In the genomic region with DNA sequence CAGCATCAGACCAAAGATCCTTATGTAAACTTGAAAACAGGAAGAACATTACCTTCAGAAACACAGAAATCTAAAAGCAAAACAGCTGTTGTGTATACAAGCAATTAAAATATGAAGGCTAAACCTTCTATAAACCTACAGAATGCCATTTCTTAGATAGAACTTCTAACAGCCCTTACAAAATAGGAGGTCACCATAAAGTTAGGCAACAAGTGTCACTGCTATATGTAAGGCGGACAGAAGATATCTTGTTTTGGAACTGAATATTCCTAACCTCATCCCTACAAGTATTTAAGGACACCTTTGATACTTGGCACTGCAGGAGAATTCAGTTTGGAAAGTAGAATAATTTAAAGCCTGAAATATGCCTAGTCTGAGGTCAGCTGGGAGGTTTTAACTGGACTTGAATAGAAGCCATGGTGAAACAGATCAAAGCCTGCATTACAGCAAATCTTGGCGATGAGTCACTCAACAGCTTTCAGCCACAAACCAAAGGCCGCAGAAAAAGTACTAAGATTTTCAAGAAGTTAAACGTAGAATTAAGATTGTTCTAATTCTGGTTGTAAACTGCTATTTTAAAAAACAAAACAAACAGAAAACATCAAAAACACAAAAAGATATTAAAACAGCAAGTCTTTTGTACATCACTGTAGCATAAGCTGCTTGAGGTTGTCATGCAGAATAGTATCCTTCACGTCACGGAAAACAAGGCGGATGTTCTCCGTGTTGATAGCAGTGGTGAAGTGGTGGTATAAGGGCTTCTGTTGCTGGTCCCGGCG, we compare ENCODE assay signal across 9 cellular contexts. TPM values are rescaled to one million over a fixed set of nuclear protein-coding genes. Genes with fewer than 3 reads are reported as not detected.
DNase-seq lines count a peak whose midpoint lies in the region; ATAC-seq, FAIRE-seq and TF ChIP-seq lines count a peak whose summit lies in the region.
"Had no signal": no experiment of that assay in that cellular context is flagged by ENCODE, and none has a peak within 500 bp of the region (broad histone marks: within the 10 kb centered on the region; RNA-seq: fewer than 3 reads in every experiment).

No MANE protein-coding gene starts in this region.

- no TSS peak for BruUV-seq in PC-3 (replicated peaks; lab: Mats Ljungman, UMichigan)

- DNase-seq in SIG-M5 treated with dmso at 0.1 percent for 504 hours (lab: John Stamatoyannopoulos, UW; ENCODE audit: unreplicated experiment): peak; percentile 63
- no peak for DNase-seq in SIG-M5 (lab: John Stamatoyannopoulos, UW)
- DNase-seq in PC-3: peak; percentile 85
- peak; percentile 32 for DNase-seq in epidermal melanocyte (ENCODE audit: insufficient read length, low spot score)
- no peak for DNase-seq in smooth muscle cell (lab: John Stamatoyannopoulos, UW; ENCODE audit: unreplicated experiment)
- DNase-seq in Right ventricle myocardium superior: no peak
- no peak for DNase-seq in D721Med (ENCODE audit: insufficient read length, low spot score)

- H3K36me3 ChIP-seq in PC-3 (ENCODE audit: low read depth, low read length) (peaks cover 25% of the 10 kb centered on the region; the same call in 1 of the 2 replicates), smooth muscle cell (ENCODE audit: low read depth) (no peaks in the 10 kb centered on the region)

- intact Hi-C loops in PC-3 (cut with micrococcal nuclease) (no loop called here), Right ventricle myocardium superior (cut with DNase I) (no loop called here)

- peak; percentile 81 for ATAC-seq in PC-3
- no peak for ATAC-seq in Right ventricle myocardium superior (ENCODE audit: poor library complexity)
- ATAC-seq in HG03139 (IDR thresholded peaks at IDR 0.05; ENCODE audit: unreplicated experiment): no peak

- H2AFZ ChIP-seq in PC-3 (ENCODE audit: low read length) (no peak overlapping the region), smooth muscle cell (ENCODE audit: low read depth) (no peak overlapping the region)

- H3K4me2 ChIP-seq in PC-3 (ENCODE audit: low read length) (peak overlapping the region; percentile 29), smooth muscle cell (peak overlapping the region; percentile 79)

- peaks cover 14% of the 10 kb centered on the region; the same call in 1 of the 2 replicates for H4K20me1 ChIP-seq in PC-3 (ENCODE audit: low read length)
- H4K20me1 ChIP-seq in smooth muscle cell (ENCODE audit: low read depth): peaks cover 13% of the 10 kb centered on the region

- no peak overlapping the region for H3K4me3 ChIP-seq in PC-3 (ENCODE audit: low read length)
- H3K4me3 ChIP-seq in smooth muscle cell: peak overlapping the region; percentile 11

- H3K27ac ChIP-seq in PC-3 (ENCODE audit: low read length): no peak overlapping the region
- peak overlapping the region; percentile 100 for H3K27ac ChIP-seq in smooth muscle cell (ENCODE audit: low read depth)

- H3K79me2 ChIP-seq in PC-3 (ENCODE audit: low read length) (peaks cover 77% of the 10 kb centered on the region), smooth muscle cell (ENCODE audit: low read depth) (peaks cover 70% of the 10 kb centered on the region)

- POLR2A ChIA-PET in PC-3 (lab: Charles Lee; ENCODE audit: unreplicated experiment): interaction anchor here (0.7 kb wide), 1 partner anchor 38 kb away, joined by 3 read pairs; no protein-coding TSS in a partner anchor

- FAIRE-seq in D721Med (lab: Jason Lieb, UNC): no peak
- FAIRE-seq: A204.1 had no signal

- no peaks in the 10 kb centered on the region for H3K27me3 ChIP-seq in PC-3 (ENCODE audit: low read length)
- no peaks in the 10 kb centered on the region for H3K27me3 ChIP-seq in smooth muscle cell (ENCODE audit: low read depth)

- H3K9me3 ChIP-seq in PC-3 (ENCODE audit: low read length): no peaks in the 10 kb centered on the region
- H3K9me3 ChIP-seq in smooth muscle cell (replicated peaks; ENCODE audit: low read depth): no peaks in the 10 kb centered on the region

- H3F3A ChIP-seq in PC-3 (ENCODE audit: low read length, unreplicated experiment): no peaks in the 10 kb centered on the region
- peaks cover 47% of the 10 kb centered on the region for H3F3A ChIP-seq in smooth muscle cell (ENCODE audit: low read depth)

- H3K9ac ChIP-seq in PC-3 (ENCODE audit: low read length) (no peak overlapping the region), smooth muscle cell (ENCODE audit: low read depth) (peak overlapping the region; percentile 59)

- WGBS in smooth muscle cell (ENCODE audit: low lambda C conversion rate): 22% methylated on average over 10 of the region's 10 CpGs

- no peaks in the 10 kb centered on the region for H3K9me2 ChIP-seq in PC-3 (replicated peaks; ENCODE audit: low read length)

- H3K4me1 ChIP-seq in PC-3 (ENCODE audit: insufficient read depth, low read length) (peaks cover 30% of the 10 kb centered on the region), smooth muscle cell (ENCODE audit: low read depth) (peaks cover 24% of the 10 kb centered on the region)

- CTCF ChIA-PET in PC-3 (lab: Charles Lee): interaction anchor here (0.5 to 0.7 kb wide), 2 partner anchors 28 to 69 kb away, joined by 3 read pairs; no protein-coding TSS in a partner anchor

- no peak for TF ChIP-seq CTCF in PC-3 (conservative IDR thresholded peaks at IDR 0.05; ENCODE audit: low read depth, low read length)
- no peak for TF ChIP-seq CTCF in smooth muscle cell (IDR thresholded peaks at IDR 0.05; ENCODE audit: borderline replicate concordance, insufficient read depth, poor library complexity, severe bottlenecking)
- TF ChIP-seq CTCF in D721Med (IDR thresholded peaks at IDR 0.05; ENCODE audit: insufficient read depth, missing control alignments): no peak

RNA-seq across cellular contexts. Expression of a gene that starts 42.7 kb away (rescaled TPM):
- total RNA-seq in PC-3 (2014; rRNA removed) (33.9 and 38.0 TPM in 2 replicates), smooth muscle cell (87.2 and 111 TPM in 2 replicates), Right ventricle myocardium superior (21.1 TPM)
- 21.5 and 25.8 TPM in 2 replicates for polyA plus RNA-seq in smooth muscle cell

Comparison
In these comparisons a context has a peak if more than half of its experiments do, and no peak if none do; other contexts are left out.
1. DNase-seq: peak in SIG-M5 treated with dmso at 0.1 percent for 504 hours (single experiment), PC-3 (single experiment) and epidermal melanocyte (single experiment); none in SIG-M5 (single experiment), smooth muscle cell (single experiment), Right ventricle myocardium superior (single experiment) and D721Med (single experiment).